Comparison of ENCODE assay signal across 10 cellular contexts in the genomic region with DNA sequence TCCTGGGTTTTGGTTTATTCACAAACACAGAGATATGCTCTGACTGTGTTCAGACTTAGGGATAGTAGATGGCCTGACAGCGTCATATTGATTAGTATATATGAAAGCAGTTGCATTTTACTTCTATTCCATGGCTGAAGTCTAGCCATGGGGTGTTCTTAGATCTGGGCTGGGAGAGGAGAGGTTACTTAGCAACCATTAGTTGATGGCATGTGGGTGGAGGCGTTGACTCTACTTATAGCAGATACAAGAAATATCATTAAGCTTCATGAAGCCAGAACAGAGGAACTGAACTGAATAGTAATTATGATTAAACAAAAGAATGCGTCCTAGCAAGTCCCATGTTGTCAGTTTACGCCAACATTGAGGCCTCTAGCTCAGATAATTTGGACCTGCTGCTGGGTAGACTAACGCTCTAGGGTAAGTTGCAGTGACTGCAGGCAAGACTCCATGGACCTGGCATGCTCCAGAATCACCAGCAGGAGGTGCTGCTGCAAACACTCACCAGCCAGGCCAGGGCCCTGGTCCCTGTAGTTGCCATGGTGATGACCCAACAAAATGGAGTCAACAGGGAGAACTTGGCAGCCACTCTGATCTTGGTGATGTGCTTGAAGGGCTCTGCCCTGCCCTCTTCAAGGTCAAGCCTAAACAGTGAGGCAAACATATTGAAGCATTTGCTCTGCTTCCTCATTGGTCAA.
DNase-seq lines count a peak whose midpoint lies in the region; ATAC-seq and TF ChIP-seq lines count a peak whose summit lies in the region.
"Had no signal": no experiment of that assay in that cellular context is flagged by ENCODE, and none has a peak within 500 bp of the region (broad histone marks: within the 10 kb centered on the region; RNA-seq: fewer than 3 reads in every experiment).

No MANE protein-coding gene starts in this region.

- TF ChIP-seq CTCF in AG10803 (conservative IDR thresholded peaks at IDR 0.05; ENCODE audit: low read length) (peak; percentile 19; the same call in 1 of the 2 replicates), GM12875 (IDR thresholded peaks at IDR 0.05; ENCODE audit: borderline replicate concordance, insufficient read depth, low read depth, low read length) (peak; percentile 72), RWPE2 (IDR thresholded peaks at IDR 0.05; ENCODE audit: poor library complexity, severe bottlenecking) (peak; percentile 18)

- ATAC-seq in RWPE2 (ENCODE audit: low read depth) (no peak), HG02870 (IDR thresholded peaks at IDR 0.05; ENCODE audit: unreplicated experiment) (no peak), HG02759 (IDR thresholded peaks at IDR 0.05; ENCODE audit: unreplicated experiment) (no peak)

- DNase-seq in AG10803 (ENCODE audit: low read depth) (no peak), RWPE2 (ENCODE audit: low spot score) (no peak), iPS DF 6.9 (ENCODE audit: low read depth, low spot score) (peak; percentile 63), NCI-H1436 (lab: John Stamatoyannopoulos, UW) (no peak), SKM-1 (lab: John Stamatoyannopoulos, UW; ENCODE audit: unreplicated experiment) (no peak)
- DNase-seq: MV-4-11 had no signal

- WGBS in iPS DF 6.9 (ENCODE audit: insufficient coverage, insufficient read length): no CpG with 5 or more reads among the region's 5 CpGs

- H3K36me3 ChIP-seq in RWPE2 (ENCODE audit: low read depth): no peaks in the 10 kb centered on the region
- H3K36me3 ChIP-seq in iPS DF 6.9 (ENCODE audit: control insufficient read depth, insufficient read depth, low read length): no peaks in the 10 kb centered on the region
- H3K36me3 ChIP-seq: right atrium auricular region had no signal

- H3K27ac ChIP-seq in RWPE2 (ENCODE audit: poor library complexity, severe bottlenecking) (no peak overlapping the region), iPS DF 6.9 (ENCODE audit: low read length) (no peak overlapping the region)
- H3K27ac ChIP-seq: right atrium auricular region had no signal

- H3K4me3 ChIP-seq in AG10803 (ENCODE audit: low read length) (no peak overlapping the region), GM12875 (ENCODE audit: low read depth, low read length) (no peak overlapping the region), RWPE2 (ENCODE audit: severe bottlenecking) (no peak overlapping the region), iPS DF 6.9 (ENCODE audit: low read length) (no peak overlapping the region)
- H3K4me3 ChIP-seq: right atrium auricular region had no signal

- no peaks in the 10 kb centered on the region for H3K4me1 ChIP-seq in RWPE2 (ENCODE audit: insufficient read depth, poor library complexity, severe bottlenecking)
- no peaks in the 10 kb centered on the region for H3K4me1 ChIP-seq in iPS DF 6.9 (ENCODE audit: control insufficient read depth, insufficient read depth, low read length)
- H3K4me1 ChIP-seq: right atrium auricular region had no signal

- H3K9me3 ChIP-seq in RWPE2 (ENCODE audit: severe bottlenecking) (no peaks in the 10 kb centered on the region), iPS DF 6.9 (ENCODE audit: control insufficient read depth, insufficient read depth, low read length) (no peaks in the 10 kb centered on the region)

- peaks cover 29% of the 10 kb centered on the region for H3K27me3 ChIP-seq in RWPE2 (ENCODE audit: insufficient read depth, poor library complexity, severe bottlenecking)
- no peaks in the 10 kb centered on the region for H3K27me3 ChIP-seq in iPS DF 6.9 (ENCODE audit: control insufficient read depth, insufficient read depth, low read length)
- H3K27me3 ChIP-seq: right atrium auricular region had no signal

Comparison
In these comparisons a context has a peak if more than half of its experiments do, and no peak if none do; other contexts are left out.
1. CTCF ChIP-seq: peak in every context shown above with its lines; median percentile 72 in GM12875; 19 in AG10803; 18 in RWPE2.